Comparison of ENCODE assay signal across 14 cellular contexts in the genomic region with DNA sequence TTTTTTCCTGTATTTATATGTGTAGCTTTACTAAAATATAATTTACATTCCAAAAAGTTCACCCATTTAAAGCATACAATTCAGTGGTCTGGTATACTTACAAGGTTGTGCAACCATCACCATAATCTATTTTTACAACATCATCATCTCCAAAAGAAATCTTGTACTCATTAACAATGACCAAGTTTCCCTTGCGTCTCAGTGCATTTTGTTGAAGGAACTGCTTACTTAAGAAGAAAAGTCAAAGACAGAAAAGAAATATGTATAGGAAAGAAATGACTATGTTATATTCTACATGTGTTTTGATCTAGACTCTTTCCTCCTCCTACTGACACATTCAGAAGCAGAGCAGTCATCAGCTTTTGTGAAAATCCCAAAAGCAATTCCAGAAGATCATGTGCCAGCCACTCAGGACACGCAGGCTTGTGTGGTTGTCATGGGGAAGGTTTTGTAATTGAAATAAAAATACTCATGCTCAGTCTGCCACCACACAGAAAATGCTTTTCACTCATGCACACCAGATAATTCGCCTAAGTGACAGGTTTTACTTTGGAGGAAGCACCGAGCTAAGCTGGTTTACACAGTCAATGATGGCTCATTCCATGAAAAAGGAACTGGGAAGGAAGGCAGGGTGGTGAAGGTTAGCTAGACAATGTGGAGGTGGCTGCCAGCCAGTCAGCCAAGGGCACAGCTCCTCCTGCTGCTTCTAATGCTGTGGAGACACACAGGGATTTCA.
DNase-seq lines count a peak whose midpoint lies in the region; ATAC-seq and TF ChIP-seq lines count a peak whose summit lies in the region.
"Had no signal": no experiment of that assay in that cellular context is flagged by ENCODE, and none has a peak within 500 bp of the region (broad histone marks: within the 10 kb centered on the region; RNA-seq: fewer than 3 reads in every experiment).

No MANE protein-coding gene starts in this region.

- ATAC-seq in HG03108 (IDR thresholded peaks at IDR 0.05; ENCODE audit: unreplicated experiment) = no peak
- no peak for ATAC-seq in GM19467 (IDR thresholded peaks at IDR 0.05; ENCODE audit: unreplicated experiment)
- ATAC-seq: Panc1 had no signal

- H3K27me3 Mint-ChIP-seq in osteocyte (ENCODE audit: unreplicated experiment) = no peaks in the 10 kb centered on the region

- no peaks in the 10 kb centered on the region for H3K79me2 ChIP-seq in SK-N-SH (ENCODE audit: insufficient read depth)

- no peak overlapping the region for H3K9ac ChIP-seq in SK-N-SH

- TF ChIP-seq RAD21 in SK-N-SH (IDR thresholded peaks at IDR 0.05; ENCODE audit: low read length) = peak; percentile 32

- H3F3A ChIP-seq in SK-N-SH (replicated peaks; ENCODE audit: insufficient read depth) = no peaks in the 10 kb centered on the region

- CTCF ChIA-PET in SK-N-SH (lab: Yijun Ruan, JAX) = interaction anchor here (1.4 to 1.8 kb wide), 3 partner anchors 77 to 594 kb away, joined by 3 to 7 read pairs (median 4); no protein-coding TSS in a partner anchor

- peaks cover 0 to 35% of the 10 kb centered on the region in 2 experiments; a peak in 2 of 4 replicates for H3K4me1 ChIP-seq in SK-N-SH (ENCODE audit: control insufficient read depth in 1 of 2, insufficient read depth in 2 of 2, low read depth in 1 of 2, low read length in 1 of 2)

- in situ Hi-C loops in Caki2 (cut with HindIII; ENCODE audit: low pct_unique_long_range_greater_than_20kb, low sequenced_read_pairs) = no loop called here

- peak; percentile 10 for DNase-seq in Caki2 (ENCODE audit: low read depth)
- no peak for DNase-seq in SK-N-SH
- peak; percentile 71 for DNase-seq in foreskin melanocyte
- no peak for DNase-seq in osteocyte (ENCODE audit: extremely low spot score, unreplicated experiment)
- no peak for DNase-seq in activated T-cell treated with anti-CD3 and anti-CD28 coated beads for 4 hours
- no peak for DNase-seq in HuH-7 (ENCODE audit: low spot score)
- DNase-seq: activated naive CD4-positive, alpha-beta T cell; CD8-positive, alpha-beta memory T cell; mammary epithelial cell; NCI-H1105 had no signal

- H3K36me3 Mint-ChIP-seq in osteocyte (ENCODE audit: unreplicated experiment) = peaks cover 56% of the 10 kb centered on the region

- H3K4me2 ChIP-seq in SK-N-SH = no peak overlapping the region

- H3K4me1 Mint-ChIP-seq in osteocyte (ENCODE audit: unreplicated experiment) = peaks cover 35% of the 10 kb centered on the region
- H3K4me1 Mint-ChIP-seq: CD8-positive, alpha-beta memory T cell had no signal

- H3K36me3 ChIP-seq in SK-N-SH (replicated peaks in 1 of 2; ENCODE audit: control insufficient read depth in 1 of 2, insufficient read depth in 2 of 2, low read length in 1 of 2) = no peaks in the 10 kb centered on the region

- no peaks in the 10 kb centered on the region for H3K9me2 ChIP-seq in SK-N-SH

- TF ChIP-seq EP300 in SK-N-SH (IDR thresholded peaks at IDR 0.05; ENCODE audit: borderline replicate concordance in 1 of 2, low read depth in 1 of 2, low read length in 1 of 2) = no peak

- H2AFZ ChIP-seq in SK-N-SH (ENCODE audit: low read depth) = no peak overlapping the region

- POLR2A ChIA-PET in SK-N-SH (lab: Yijun Ruan, JAX) = no interaction called here

- TF ChIP-seq CTCF in SK-N-SH (IDR thresholded peaks at IDR 0.05) (no peak), osteocyte (IDR thresholded peaks at IDR 0.05) (no peak)

- H4K20me1 ChIP-seq in SK-N-SH (ENCODE audit: insufficient read depth) = no peaks in the 10 kb centered on the region

- peak overlapping the region; percentile 73 for H3K27ac Mint-ChIP-seq in osteocyte (ENCODE audit: unreplicated experiment)
- H3K27ac Mint-ChIP-seq: CD8-positive, alpha-beta memory T cell had no signal

- H3K27ac ChIP-seq in SK-N-SH (ENCODE audit: low read depth in 2 of 2, low read length in 1 of 2) = peak overlapping the region in 1 of 2 experiments; percentile 36; a peak in 1 of 4 replicates
- H3K27ac ChIP-seq: epithelial cell of prostate had no signal

- H3K27me3 ChIP-seq in SK-N-SH (ENCODE audit: insufficient read depth) = no peaks in the 10 kb centered on the region

- H3K4me3 ChIP-seq in SK-N-SH (ENCODE audit: low read depth in 2 of 2, low read length in 1 of 2) = no peak overlapping the region

- no peaks in the 10 kb centered on the region for H3K9me3 Mint-ChIP-seq in osteocyte (ENCODE audit: unreplicated experiment)
- H3K9me3 Mint-ChIP-seq: CD8-positive, alpha-beta memory T cell had no signal

- H3K4me3 Mint-ChIP-seq in osteocyte (ENCODE audit: unreplicated experiment) = no peak overlapping the region
- H3K4me3 Mint-ChIP-seq: CD8-positive, alpha-beta memory T cell had no signal

- 60% methylated on average over 4 of the region's 4 CpGs for whole genome bisulfite sequencing in SK-N-SH (ENCODE audit: low lambda C conversion rate)

- H3K9me3 ChIP-seq in SK-N-SH = no peaks in the 10 kb centered on the region

TF ChIP-seq in SK-N-SH, 30 proteins besides CTCF, POLR2A, EP300 and RAD21 (continues in another document):
- TF ChIP-seq PBX3 (IDR thresholded peaks at IDR 0.05) (no peak), REST (IDR thresholded peaks at IDR 0.05; ENCODE audit: low read depth, low read length) (no peak), IRF3 (IDR thresholded peaks at IDR 0.05; ENCODE audit: low read depth, low read length) (no peak), RXRA (IDR thresholded peaks at IDR 0.05; ENCODE audit: borderline replicate concordance, low read depth) (no peak), JUND (IDR thresholded peaks at IDR 0.05) (no peak), YY1 (IDR thresholded peaks at IDR 0.05; ENCODE audit: low read depth) (no peak), CHD2 (IDR thresholded peaks at IDR 0.05; ENCODE audit: low read length, partially characterized antibody) (no peak), ZBTB33 (IDR thresholded peaks at IDR 0.05; ENCODE audit: borderline replicate concordance, low read depth) (no peak), RFX5 (IDR thresholded peaks at IDR 0.05; ENCODE audit: low read length) (no peak), POLR2AphosphoS5 (IDR thresholded peaks at IDR 0.05; ENCODE audit: low read depth, low read length) (no peak)
- TF ChIP-seq, protein P1, sequence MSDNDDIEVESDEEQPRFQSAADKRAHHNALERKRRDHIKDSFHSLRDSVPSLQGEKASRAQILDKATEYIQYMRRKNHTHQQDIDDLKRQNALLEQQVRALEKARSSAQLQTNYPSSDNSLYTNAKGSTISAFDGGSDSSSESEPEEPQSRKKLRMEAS (IDR thresholded peaks at IDR 0.05; ENCODE audit: low read depth) = no peak

Comparison
In these comparisons a context has a peak if more than half of its experiments do, and no peak if none do; other contexts are left out.
1. DNase-seq: peak in Caki2 (single experiment) and foreskin melanocyte (single experiment); none in SK-N-SH (single experiment), osteocyte (single experiment), activated T-cell treated with anti-CD3 and anti-CD28 coated beads for 4 hours (single experiment) and HuH-7 (single experiment).